Comparison of ENCODE assay signal across 1 cellular context in the genomic region with DNA sequence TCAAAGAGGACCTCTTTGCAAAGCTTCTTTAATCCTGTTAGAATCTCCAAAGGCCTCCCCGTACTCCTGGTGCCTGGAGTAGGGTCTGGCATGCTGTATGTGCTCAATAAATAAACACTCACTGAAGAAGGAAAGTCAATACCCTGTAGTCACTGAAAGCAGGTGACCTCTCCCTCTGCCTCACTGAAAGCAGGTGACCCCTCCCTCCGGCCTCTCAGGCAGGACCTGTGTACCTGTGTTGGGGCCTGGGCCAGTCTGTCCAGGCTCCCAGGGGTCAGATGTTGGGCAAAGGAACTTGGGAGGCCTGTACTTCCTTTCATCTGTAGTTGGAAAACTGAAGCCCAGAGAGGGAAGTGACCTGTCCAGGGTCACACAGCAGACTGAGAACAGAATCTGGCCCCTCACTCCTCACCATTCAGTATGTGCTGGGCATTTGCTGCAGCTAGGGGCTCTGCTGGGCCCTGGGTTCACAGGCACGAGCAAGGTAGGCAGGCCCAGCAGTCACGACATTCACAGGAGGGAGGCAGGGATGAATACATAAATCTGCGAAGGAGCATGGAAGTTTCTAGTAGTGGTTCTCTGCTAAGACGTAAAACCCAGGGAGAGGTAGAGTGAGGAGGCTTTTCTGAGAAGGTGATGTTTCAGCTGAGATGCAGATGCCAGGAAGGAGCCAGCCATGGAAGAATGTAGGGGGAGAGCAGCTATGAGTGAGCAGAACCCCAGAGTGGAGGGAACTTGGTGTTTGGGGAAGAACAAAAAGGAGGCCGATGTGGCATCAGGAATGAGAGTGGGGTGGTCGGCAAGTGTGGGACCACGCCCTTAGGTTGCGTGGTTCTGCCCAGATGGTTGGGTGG.
TF ChIP-seq lines count a peak whose summit lies in the region.

No MANE protein-coding gene starts in this region.

TF ChIP-seq in WTC11, 78 proteins besides CTCF, POLR2A, EP300 and RAD21 (continued from another document):
- TF ChIP-seq, protein P1, sequence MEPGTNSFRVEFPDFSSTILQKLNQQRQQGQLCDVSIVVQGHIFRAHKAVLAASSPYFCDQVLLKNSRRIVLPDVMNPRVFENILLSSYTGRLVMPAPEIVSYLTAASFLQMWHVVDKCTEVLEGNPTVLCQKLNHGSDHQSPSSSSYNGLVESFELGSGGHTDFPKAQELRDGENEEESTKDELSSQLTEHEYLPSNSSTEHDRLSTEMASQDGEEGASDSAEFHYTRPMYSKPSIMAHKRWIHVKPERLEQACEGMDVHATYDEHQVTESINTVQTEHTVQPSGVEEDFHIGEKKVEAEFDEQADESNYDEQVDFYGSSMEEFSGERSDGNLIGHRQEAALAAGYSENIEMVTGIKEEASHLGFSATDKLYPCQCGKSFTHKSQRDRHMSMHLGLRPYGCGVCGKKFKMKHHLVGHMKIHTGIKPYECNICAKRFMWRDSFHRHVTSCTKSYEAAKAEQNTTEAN (CRISPR knock-in tag; IDR thresholded peaks at IDR 0.05), result no peak
- TF ChIP-seq RELA (CRISPR knock-in tag; IDR thresholded peaks at IDR 0.05; ENCODE audit: borderline replicate concordance) (no peak), CREB1 (CRISPR knock-in tag; IDR thresholded peaks at IDR 0.05) (no peak), CREM (CRISPR knock-in tag; IDR thresholded peaks at IDR 0.05) (no peak)
